1 cellular context compared by ENCODE assay signal in the genomic region with DNA sequence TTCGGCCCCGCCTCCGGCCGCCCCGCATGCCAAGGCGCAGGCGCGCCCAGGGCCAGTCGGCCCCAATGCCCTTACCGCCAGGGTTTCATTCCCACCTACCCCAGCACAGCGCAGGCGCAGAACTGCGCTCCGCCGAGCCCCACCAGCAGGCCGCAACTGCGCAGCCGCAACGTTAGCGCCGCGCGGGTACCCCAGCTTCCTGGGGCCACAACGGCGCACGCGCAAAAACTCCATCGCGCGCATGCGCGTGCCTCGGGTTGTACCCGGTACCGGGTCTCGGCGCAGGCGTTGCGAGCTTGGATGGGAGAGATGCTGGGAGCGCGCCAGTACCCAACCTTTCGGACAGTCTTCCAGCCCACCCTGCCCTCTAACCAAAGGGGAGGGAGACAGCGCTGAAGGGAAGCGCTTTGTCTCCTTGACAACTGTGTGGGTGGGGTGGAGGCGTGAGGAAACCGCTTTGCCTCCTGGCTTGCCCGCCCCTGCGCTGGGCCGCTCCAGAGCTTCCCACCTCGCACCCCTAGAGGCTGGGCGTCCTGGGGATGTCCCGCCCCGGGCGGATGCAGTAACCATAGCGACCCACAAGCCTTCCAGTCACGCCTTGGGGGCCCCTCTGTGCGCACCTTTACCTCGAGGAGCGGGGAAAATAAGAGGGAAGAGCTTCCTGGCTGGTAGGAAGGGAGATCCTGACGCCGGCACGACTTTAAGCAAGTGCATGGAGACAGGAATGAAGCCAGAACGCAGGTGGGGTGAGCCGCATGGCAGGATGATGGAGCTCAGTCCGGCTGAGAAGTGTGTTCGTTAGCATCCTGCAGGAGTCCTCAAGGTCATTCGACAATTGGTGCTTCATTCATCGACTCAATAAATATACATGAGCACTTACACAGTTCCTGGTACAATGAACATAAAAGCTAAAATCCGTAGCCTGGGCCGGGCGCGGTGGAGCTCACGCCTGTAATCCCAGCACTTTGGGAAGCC.
TF ChIP-seq lines count a peak whose summit lies in the region.

No MANE protein-coding gene starts in this region.

TF ChIP-seq in HepG2, 621 proteins besides CTCF, POLR2A, EP300 and RAD21 (continued from another document and continues in another):
- TF ChIP-seq, protein P1, sequence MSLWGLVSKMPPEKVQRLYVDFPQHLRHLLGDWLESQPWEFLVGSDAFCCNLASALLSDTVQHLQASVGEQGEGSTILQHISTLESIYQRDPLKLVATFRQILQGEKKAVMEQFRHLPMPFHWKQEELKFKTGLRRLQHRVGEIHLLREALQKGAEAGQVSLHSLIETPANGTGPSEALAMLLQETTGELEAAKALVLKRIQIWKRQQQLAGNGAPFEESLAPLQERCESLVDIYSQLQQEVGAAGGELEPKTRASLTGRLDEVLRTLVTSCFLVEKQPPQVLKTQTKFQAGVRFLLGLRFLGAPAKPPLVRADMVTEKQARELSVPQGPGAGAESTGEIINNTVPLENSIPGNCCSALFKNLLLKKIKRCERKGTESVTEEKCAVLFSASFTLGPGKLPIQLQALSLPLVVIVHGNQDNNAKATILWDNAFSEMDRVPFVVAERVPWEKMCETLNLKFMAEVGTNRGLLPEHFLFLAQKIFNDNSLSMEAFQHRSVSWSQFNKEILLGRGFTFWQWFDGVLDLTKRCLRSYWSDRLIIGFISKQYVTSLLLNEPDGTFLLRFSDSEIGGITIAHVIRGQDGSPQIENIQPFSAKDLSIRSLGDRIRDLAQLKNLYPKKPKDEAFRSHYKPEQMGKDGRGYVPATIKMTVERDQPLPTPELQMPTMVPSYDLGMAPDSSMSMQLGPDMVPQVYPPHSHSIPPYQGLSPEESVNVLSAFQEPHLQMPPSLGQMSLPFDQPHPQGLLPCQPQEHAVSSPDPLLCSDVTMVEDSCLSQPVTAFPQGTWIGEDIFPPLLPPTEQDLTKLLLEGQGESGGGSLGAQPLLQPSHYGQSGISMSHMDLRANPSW (CRISPR knock-in tag; IDR thresholded peaks at IDR 0.05; ENCODE audit: borderline replicate concordance): 0 out of 2 replicates have a peak, but pooled peaks have one; percentile 57
- TF ChIP-seq, protein P2, sequence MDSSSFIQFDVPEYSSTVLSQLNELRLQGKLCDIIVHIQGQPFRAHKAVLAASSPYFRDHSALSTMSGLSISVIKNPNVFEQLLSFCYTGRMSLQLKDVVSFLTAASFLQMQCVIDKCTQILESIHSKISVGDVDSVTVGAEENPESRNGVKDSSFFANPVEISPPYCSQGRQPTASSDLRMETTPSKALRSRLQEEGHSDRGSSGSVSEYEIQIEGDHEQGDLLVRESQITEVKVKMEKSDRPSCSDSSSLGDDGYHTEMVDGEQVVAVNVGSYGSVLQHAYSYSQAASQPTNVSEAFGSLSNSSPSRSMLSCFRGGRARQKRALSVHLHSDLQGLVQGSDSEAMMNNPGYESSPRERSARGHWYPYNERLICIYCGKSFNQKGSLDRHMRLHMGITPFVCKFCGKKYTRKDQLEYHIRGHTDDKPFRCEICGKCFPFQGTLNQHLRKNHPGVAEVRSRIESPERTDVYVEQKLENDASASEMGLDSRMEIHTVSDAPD (CRISPR knock-in tag; IDR thresholded peaks at IDR 0.05): no peak
- TF ChIP-seq ZSCAN20 (CRISPR knock-in tag; IDR thresholded peaks at IDR 0.05; ENCODE audit: borderline replicate concordance) (no peak), ELF1 (CRISPR knock-in tag; IDR thresholded peaks at IDR 0.05) (peak; percentile 83), GZF1 (CRISPR knock-in tag; IDR thresholded peaks at IDR 0.05) (no peak), MEF2D (CRISPR knock-in tag; IDR thresholded peaks at IDR 0.05) (no peak; the same call in 1 of the 2 replicates), NAIF1 (CRISPR knock-in tag; IDR thresholded peaks at IDR 0.05; ENCODE audit: borderline replicate concordance) (0 out of 2 replicates have a peak, but pooled peaks have one; percentile 43), RELA (CRISPR knock-in tag; IDR thresholded peaks at IDR 0.05) (no peak), ZNF713 (CRISPR knock-in tag; IDR thresholded peaks at IDR 0.05) (0 out of 2 replicates have a peak, but pooled peaks have one; percentile 52), ZNF724P (CRISPR knock-in tag; IDR thresholded peaks at IDR 0.05; ENCODE audit: borderline replicate concordance) (no peak), HMGA1 (CRISPR knock-in tag; conservative IDR thresholded peaks at IDR 0.05) (no peak), HNF4G (IDR thresholded peaks at IDR 0.05; ENCODE audit: borderline replicate concordance, low read depth, low read length) (no peak), HNF4G (CRISPR knock-in tag; IDR thresholded peaks at IDR 0.05; ENCODE audit: borderline replicate concordance, low read depth) (no peak), SP2 (CRISPR knock-in tag; IDR thresholded peaks at IDR 0.05) (peak; percentile 35; the same call in 1 of the 2 replicates), HNRNPLL (IDR thresholded peaks at IDR 0.05; ENCODE audit: low read depth, low read length, poor library complexity, severe bottlenecking) (peak; percentile 89), SIX1 (CRISPR knock-in tag; IDR thresholded peaks at IDR 0.05; ENCODE audit: borderline replicate concordance) (no peak), MXD4 (CRISPR knock-in tag; IDR thresholded peaks at IDR 0.05) (peak; percentile 63; the same call in 1 of the 2 replicates), KLF16 (CRISPR knock-in tag; IDR thresholded peaks at IDR 0.05) (0 out of 4 replicates have a peak, but pooled peaks of 1 of the 2 experiments have one; percentile 12), RBFOX2 (IDR thresholded peaks at IDR 0.05; ENCODE audit: low read depth, low read length) (peak; percentile 78), ZC3H13 (CRISPR knock-in tag; IDR thresholded peaks at IDR 0.05) (no peak), ZBTB7B (CRISPR knock-in tag; IDR thresholded peaks at IDR 0.05) (peak; percentile 13; the same call in 1 of the 2 replicates), ZFX (CRISPR knock-in tag; IDR thresholded peaks at IDR 0.05; ENCODE audit: low read depth) (peak; percentile 73; the same call in 1 of the 2 replicates), ZNF17 (CRISPR knock-in tag; IDR thresholded peaks at IDR 0.05) (no peak), MTF2 (CRISPR knock-in tag; IDR thresholded peaks at IDR 0.05; ENCODE audit: borderline replicate concordance) (no peak), ARNT (IDR thresholded peaks at IDR 0.05) (no peak), ZNF891 (CRISPR knock-in tag; IDR thresholded peaks at IDR 0.05) (no peak), ZNF343 (CRISPR knock-in tag; IDR thresholded peaks at IDR 0.05) (no peak), RFX1 (IDR thresholded peaks at IDR 0.05) (peak; percentile 72)
- TF ChIP-seq, protein P3, sequence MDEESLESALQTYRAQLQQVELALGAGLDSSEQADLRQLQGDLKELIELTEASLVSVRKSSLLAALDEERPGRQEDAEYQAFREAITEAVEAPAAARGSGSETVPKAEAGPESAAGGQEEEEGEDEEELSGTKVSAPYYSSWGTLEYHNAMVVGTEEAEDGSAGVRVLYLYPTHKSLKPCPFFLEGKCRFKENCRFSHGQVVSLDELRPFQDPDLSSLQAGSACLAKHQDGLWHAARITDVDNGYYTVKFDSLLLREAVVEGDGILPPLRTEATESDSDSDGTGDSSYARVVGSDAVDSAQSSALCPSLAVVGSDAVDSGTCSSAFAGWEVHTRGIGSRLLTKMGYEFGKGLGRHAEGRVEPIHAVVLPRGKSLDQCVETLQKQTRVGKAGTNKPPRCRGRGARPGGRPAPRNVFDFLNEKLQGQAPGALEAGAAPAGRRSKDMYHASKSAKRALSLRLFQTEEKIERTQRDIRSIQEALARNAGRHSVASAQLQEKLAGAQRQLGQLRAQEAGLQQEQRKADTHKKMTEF (CRISPR knock-in tag; IDR thresholded peaks at IDR 0.05): no peak
- TF ChIP-seq, protein P4, sequence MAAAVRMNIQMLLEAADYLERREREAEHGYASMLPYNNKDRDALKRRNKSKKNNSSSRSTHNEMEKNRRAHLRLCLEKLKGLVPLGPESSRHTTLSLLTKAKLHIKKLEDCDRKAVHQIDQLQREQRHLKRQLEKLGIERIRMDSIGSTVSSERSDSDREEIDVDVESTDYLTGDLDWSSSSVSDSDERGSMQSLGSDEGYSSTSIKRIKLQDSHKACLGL (CRISPR knock-in tag; IDR thresholded peaks at IDR 0.05): 0 out of 2 replicates have a peak, but pooled peaks have one; percentile 40
- TF ChIP-seq, protein P5, sequence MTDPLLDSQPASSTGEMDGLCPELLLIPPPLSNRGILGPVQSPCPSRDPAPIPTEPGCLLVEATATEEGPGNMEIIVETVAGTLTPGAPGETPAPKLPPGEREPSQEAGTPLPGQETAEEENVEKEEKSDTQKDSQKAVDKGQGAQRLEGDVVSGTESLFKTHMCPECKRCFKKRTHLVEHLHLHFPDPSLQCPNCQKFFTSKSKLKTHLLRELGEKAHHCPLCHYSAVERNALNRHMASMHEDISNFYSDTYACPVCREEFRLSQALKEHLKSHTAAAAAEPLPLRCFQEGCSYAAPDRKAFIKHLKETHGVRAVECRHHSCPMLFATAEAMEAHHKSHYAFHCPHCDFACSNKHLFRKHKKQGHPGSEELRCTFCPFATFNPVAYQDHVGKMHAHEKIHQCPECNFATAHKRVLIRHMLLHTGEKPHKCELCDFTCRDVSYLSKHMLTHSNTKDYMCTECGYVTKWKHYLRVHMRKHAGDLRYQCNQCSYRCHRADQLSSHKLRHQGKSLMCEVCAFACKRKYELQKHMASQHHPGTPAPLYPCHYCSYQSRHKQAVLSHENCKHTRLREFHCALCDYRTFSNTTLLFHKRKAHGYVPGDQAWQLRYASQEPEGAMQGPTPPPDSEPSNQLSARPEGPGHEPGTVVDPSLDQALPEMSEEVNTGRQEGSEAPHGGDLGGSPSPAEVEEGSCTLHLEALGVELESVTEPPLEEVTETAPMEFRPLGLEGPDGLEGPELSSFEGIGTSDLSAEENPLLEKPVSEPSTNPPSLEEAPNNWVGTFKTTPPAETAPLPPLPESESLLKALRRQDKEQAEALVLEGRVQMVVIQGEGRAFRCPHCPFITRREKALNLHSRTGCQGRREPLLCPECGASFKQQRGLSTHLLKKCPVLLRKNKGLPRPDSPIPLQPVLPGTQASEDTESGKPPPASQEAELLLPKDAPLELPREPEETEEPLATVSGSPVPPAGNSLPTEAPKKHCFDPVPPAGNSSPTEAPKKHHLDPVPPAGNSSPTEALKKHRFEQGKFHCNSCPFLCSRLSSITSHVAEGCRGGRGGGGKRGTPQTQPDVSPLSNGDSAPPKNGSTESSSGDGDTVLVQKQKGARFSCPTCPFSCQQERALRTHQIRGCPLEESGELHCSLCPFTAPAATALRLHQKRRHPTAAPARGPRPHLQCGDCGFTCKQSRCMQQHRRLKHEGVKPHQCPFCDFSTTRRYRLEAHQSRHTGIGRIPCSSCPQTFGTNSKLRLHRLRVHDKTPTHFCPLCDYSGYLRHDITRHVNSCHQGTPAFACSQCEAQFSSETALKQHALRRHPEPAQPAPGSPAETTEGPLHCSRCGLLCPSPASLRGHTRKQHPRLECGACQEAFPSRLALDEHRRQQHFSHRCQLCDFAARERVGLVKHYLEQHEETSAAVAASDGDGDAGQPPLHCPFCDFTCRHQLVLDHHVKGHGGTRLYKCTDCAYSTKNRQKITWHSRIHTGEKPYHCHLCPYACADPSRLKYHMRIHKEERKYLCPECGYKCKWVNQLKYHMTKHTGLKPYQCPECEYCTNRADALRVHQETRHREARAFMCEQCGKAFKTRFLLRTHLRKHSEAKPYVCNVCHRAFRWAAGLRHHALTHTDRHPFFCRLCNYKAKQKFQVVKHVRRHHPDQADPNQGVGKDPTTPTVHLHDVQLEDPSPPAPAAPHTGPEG (CRISPR knock-in tag; IDR thresholded peaks at IDR 0.05): 0 out of 2 replicates have a peak, but pooled peaks have one; percentile 41
- TF ChIP-seq, protein P6, sequence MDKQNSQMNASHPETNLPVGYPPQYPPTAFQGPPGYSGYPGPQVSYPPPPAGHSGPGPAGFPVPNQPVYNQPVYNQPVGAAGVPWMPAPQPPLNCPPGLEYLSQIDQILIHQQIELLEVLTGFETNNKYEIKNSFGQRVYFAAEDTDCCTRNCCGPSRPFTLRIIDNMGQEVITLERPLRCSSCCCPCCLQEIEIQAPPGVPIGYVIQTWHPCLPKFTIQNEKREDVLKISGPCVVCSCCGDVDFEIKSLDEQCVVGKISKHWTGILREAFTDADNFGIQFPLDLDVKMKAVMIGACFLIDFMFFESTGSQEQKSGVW (CRISPR knock-in tag; IDR thresholded peaks at IDR 0.05; ENCODE audit: borderline replicate concordance): no peak
